Comparison of ENCODE assay signal across 23 cellular contexts in genomic region chr2:128259585-128259984, GRCh38.
"Had no signal": no experiment of that assay in that cellular context is flagged by ENCODE, and none has a peak within 500 bp of the region (broad histone marks: within the 10 kb centered on the region; RNA-seq: fewer than 3 reads in every experiment).

No MANE protein-coding gene starts in this region.

- H3K36me3 ChIP-seq: MG63 had no signal

- H3K4me3 ChIP-seq: MG63, SJSA1, SK-N-MC had no signal

- DNase-seq: IMR-90, Karpas-422, KG1, MG63, NCI-H1092, NCI-H1105 treated with DMSO at 0.1 percent for 48 hours, NCI-H1417 treated with DMSO at 0.1 percent for 48 hours, NCI-H146, NCI-H187, NCI-H2029, NCI-H2081 treated with DMSO at 0.1 percent for 48 hours, NCI-H2171, NCI-H226, NCI-H446, NCI-H510A, NCI-H524 treated with DMSO at 0.1 percent for 48 hours, NCI-H69, NCI-H774, RPMI8226, SIG-M5, SW 1271 had no signal

- H3K9me3 ChIP-seq: SJSA1 had no signal

- H3K27me3 ChIP-seq: MG63, SJSA1 had no signal

- H3K27ac ChIP-seq: SK-N-MC had no signal
